1 cellular context compared by ENCODE assay signal in the genomic region with DNA sequence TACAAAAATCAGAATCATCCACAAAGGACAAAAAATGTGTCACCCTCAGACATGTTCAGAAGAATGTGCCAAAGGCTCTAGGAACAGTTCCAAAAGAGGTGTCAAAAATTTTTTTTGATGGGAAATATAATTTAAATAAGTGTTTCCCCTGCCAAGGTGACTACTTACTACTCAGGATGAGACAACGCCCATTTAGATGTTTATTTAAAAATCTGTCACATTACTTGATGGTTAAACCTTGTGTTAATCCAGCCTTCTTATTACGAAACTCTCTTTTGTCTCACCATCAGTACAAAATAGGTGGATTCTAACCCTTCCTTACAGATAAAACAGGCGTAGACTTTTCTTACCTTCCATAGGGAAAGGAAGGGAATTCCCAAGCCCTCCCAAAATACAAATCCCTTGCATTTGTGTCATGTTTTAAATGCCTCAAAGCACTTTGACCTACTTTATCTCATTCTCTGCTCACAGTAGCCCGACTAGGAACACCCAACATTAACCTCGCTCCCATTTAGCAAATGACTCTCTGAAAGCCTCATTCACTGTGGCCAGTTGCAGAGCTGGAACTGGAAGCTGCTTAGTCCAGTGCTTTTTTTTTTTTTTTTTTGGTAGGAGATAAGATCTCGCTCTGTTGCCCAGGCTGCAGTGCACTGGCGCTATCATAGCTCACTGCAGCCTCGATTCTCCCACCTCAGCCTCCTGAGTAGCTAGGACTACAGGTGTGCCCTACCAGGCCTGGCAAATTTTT.
TF ChIP-seq lines count a peak whose summit lies in the region.

No MANE protein-coding gene starts in this region.

TF ChIP-seq in HEK293, 187 proteins besides CTCF, POLR2A, EP300 and RAD21 (continued from another document):
- TF ChIP-seq ZNF639 (tag by site-specific recombination; IDR thresholded peaks at IDR 0.05), result 0 out of 2 replicates have a peak, but pooled peaks have one; percentile 15
- 0 out of 2 replicates have a peak, but pooled peaks have one; percentile 13 for TF ChIP-seq KLF7 (tag by site-specific recombination; IDR thresholded peaks at IDR 0.05; ENCODE audit: borderline replicate concordance)
- peak; percentile 38; the same call in 1 of the 2 replicates for TF ChIP-seq ZNF121 (tag by site-specific recombination; IDR thresholded peaks at IDR 0.05)
- no peak for TF ChIP-seq WT1 (tag by site-specific recombination; IDR thresholded peaks at IDR 0.05)
- TF ChIP-seq KLF10 (tag by site-specific recombination; IDR thresholded peaks at IDR 0.05), result peak; percentile 45; the same call in 1 of the 2 replicates
- 0 out of 2 replicates have a peak, but pooled peaks have one; percentile 14 for TF ChIP-seq ZNF600 (tag by site-specific recombination; IDR thresholded peaks at IDR 0.05)
- TF ChIP-seq ZNF366 (tag by site-specific recombination; conservative IDR thresholded peaks at IDR 0.05), result 0 out of 2 replicates have a peak, but pooled peaks have one; percentile 17
- TF ChIP-seq ZBTB8A (tag by site-specific recombination; IDR thresholded peaks at IDR 0.05), result peak; percentile 10; the same call in 1 of the 2 replicates
- TF ChIP-seq OSR2 (tag by site-specific recombination; IDR thresholded peaks at IDR 0.05), result peak; percentile 73
- TF ChIP-seq ZNF518A (tag by site-specific recombination; conservative IDR thresholded peaks at IDR 0.05; ENCODE audit: low read depth), result no peak
- TF ChIP-seq, protein P1, sequence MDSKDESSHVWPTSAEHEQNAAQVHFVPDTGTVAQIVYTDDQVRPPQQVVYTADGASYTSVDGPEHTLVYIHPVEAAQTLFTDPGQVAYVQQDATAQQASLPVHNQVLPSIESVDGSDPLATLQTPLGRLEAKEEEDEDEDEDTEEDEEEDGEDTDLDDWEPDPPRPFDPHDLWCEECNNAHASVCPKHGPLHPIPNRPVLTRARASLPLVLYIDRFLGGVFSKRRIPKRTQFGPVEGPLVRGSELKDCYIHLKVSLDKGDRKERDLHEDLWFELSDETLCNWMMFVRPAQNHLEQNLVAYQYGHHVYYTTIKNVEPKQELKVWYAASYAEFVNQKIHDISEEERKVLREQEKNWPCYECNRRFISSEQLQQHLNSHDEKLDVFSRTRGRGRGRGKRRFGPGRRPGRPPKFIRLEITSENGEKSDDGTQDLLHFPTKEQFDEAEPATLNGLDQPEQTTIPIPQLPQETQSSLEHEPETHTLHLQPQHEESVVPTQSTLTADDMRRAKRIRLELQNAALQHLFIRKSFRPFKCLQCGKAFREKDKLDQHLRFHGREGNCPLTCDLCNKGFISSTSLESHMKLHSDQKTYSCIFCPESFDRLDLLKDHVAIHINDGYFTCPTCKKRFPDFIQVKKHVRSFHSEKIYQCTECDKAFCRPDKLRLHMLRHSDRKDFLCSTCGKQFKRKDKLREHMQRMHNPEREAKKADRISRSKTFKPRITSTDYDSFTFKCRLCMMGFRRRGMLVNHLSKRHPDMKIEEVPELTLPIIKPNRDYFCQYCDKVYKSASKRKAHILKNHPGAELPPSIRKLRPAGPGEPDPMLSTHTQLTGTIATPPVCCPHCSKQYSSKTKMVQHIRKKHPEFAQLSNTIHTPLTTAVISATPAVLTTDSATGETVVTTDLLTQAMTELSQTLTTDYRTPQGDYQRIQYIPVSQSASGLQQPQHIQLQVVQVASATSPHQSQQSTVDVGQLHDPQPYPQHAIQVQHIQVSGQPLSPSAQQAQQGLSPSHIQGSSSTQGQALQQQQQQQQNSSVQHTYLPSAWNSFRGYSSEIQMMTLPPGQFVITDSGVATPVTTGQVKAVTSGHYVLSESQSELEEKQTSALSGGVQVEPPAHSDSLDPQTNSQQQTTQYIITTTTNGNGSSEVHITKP (tag by site-specific recombination; IDR thresholded peaks at IDR 0.05), result peak; percentile 70
